21 cellular contexts compared by ENCODE assay signal in genomic region chr1:60672435-60672834, GRCh38.
DNase-seq lines count a peak whose midpoint lies in the region; ATAC-seq, FAIRE-seq and TF ChIP-seq lines count a peak whose summit lies in the region.
"Had no signal": no experiment of that assay in that cellular context is flagged by ENCODE, and none has a peak within 500 bp of the region (broad histone marks: within the 10 kb centered on the region; RNA-seq: fewer than 3 reads in every experiment).

No MANE protein-coding gene starts in this region.

- BruUV-seq in K562 (replicated peaks; lab: Mats Ljungman, UMichigan), result no TSS peak

- TF ChIP-seq CTCF in K562 (IDR thresholded peaks at IDR 0.05 in 2 of 3, conservative IDR thresholded peaks at IDR 0.05 in 1 of 3; ENCODE audit: insufficient read depth in 2 of 3, low read depth in 1 of 3, low read length in 3 of 3) (no peak), fibroblast of mammary gland (conservative IDR thresholded peaks at IDR 0.05; ENCODE audit: control insufficient read depth, insufficient read depth, low read depth, low read length) (no peak)

- no peaks in the 10 kb centered on the region for H4K20me1 ChIP-seq in K562 (replicated peaks; ENCODE audit: control insufficient read depth, insufficient read depth, low read length)
- H4K20me1 ChIP-seq in Karpas-422 (ENCODE audit: insufficient read depth, low read depth, low read length), result no peaks in the 10 kb centered on the region
- H4K20me1 ChIP-seq: BLaER1 had no signal

- H2AFZ ChIP-seq in K562 (ENCODE audit: low read depth, low read length), result no peak overlapping the region
- H2AFZ ChIP-seq in Karpas-422 (ENCODE audit: low read length), result no peak overlapping the region
- H2AFZ ChIP-seq: GM23338 had no signal

- no peak overlapping the region for H3K4me2 ChIP-seq in K562 (ENCODE audit: insufficient read depth, low read length)
- no peak overlapping the region for H3K4me2 ChIP-seq in Karpas-422 (ENCODE audit: low read depth, low read length, poor library complexity, severe bottlenecking)
- H3K4me2 ChIP-seq: BLaER1, GM23338 had no signal

- ATAC-seq in K562 (no peak), GM21360 (IDR thresholded peaks at IDR 0.05; ENCODE audit: unreplicated experiment) (no peak), HG02885 (IDR thresholded peaks at IDR 0.05; ENCODE audit: poor library complexity, unreplicated experiment) (no peak)
- ATAC-seq: CD8-positive, alpha-beta T cell; GM12878; GM23338; HCT116 had no signal

- in situ Hi-C loops in K562 (cut with MboI), result no loop called here

- H3K9me2 ChIP-seq in Karpas-422 (replicated peaks; ENCODE audit: insufficient read depth, low read length), result no peaks in the 10 kb centered on the region

- no peaks in the 10 kb centered on the region for H3K79me2 ChIP-seq in K562 (ENCODE audit: control insufficient read depth, insufficient read depth, low read length)
- no peaks in the 10 kb centered on the region for H3K79me2 ChIP-seq in Karpas-422 (ENCODE audit: low read length)

- no peak for DNase-seq in K562 (ENCODE audit: extremely low read depth in 1 of 4, low spot score in 3 of 4)
- peak; percentile 1 for DNase-seq in fibroblast of mammary gland (ENCODE audit: low read depth)
- peak; percentile 52 for DNase-seq in renal cortical epithelial cell (ENCODE audit: low read depth)
- DNase-seq in Karpas-422, result no peak
- DNase-seq: Caco-2; CD4-positive, CD25-positive, alpha-beta regulatory T cell; CD8-positive, alpha-beta T cell; DMS 273 treated with DMSO at 0.1 percent for 48 hours; DMS79; EL; GDM1; H9 had no signal

- TF ChIP-seq EP300 in K562 (IDR thresholded peaks at IDR 0.05; ENCODE audit: low read length), result no peak

- no peak overlapping the region for H3K27ac ChIP-seq in K562 (ENCODE audit: extremely low read depth, low read depth, low read length)
- H3K27ac ChIP-seq in Karpas-422 (ENCODE audit: low read length), result no peak overlapping the region
- H3K27ac ChIP-seq: BLaER1, C4-2B had no signal

- no peaks in the 10 kb centered on the region for H3K9me1 ChIP-seq in K562 (ENCODE audit: control insufficient read depth, insufficient read depth, low read length)

- TF ChIP-seq RAD21 in K562 (CRISPR knock-in tag; conservative IDR thresholded peaks at IDR 0.05 in 1 of 2, IDR thresholded peaks at IDR 0.05 in 1 of 2), result no peak

- FAIRE-seq in K562 (lab: Jason Lieb, UNC), result no peak
- FAIRE-seq: D721Med, GM12878, GM19239 had no signal

- CTCF ChIA-PET in K562 (lab: Yijun Ruan, JAX; ENCODE audit: low intra/inter-chr PET ratio), result no interaction called here

- H3K4me3 ChIP-seq in K562 (no peak overlapping the region), fibroblast of mammary gland (ENCODE audit: control insufficient read depth, low read depth, low read length) (no peak overlapping the region), Karpas-422 (ENCODE audit: low read length) (no peak overlapping the region)
- H3K4me3 ChIP-seq: BLaER1, GM12878, GM23338 had no signal

- H3K9me3 ChIP-seq in K562 (replicated peaks; ENCODE audit: control insufficient read depth, insufficient read depth, low read depth, low read length), result no peaks in the 10 kb centered on the region
- H3K9me3 ChIP-seq in Karpas-422 (ENCODE audit: low read length), result no peaks in the 10 kb centered on the region
- H3K9me3 ChIP-seq: BLaER1, Caco-2 had no signal

- TF ChIP-seq POLR2A in K562 (conservative IDR thresholded peaks at IDR 0.05), result no peak

- H3K9ac ChIP-seq in K562 (ENCODE audit: insufficient read depth in 1 of 2, low read depth in 2 of 2, low read length in 2 of 2), result no peak overlapping the region
- H3K9ac ChIP-seq in Karpas-422 (ENCODE audit: low read length), result no peak overlapping the region
- H3K9ac ChIP-seq: BLaER1 had no signal

- H3K36me3 ChIP-seq in K562 (ENCODE audit: control insufficient read depth, insufficient read depth, low read length), result no peaks in the 10 kb centered on the region
- H3K36me3 ChIP-seq in Karpas-422 (ENCODE audit: insufficient read depth, low read length), result no peaks in the 10 kb centered on the region
- H3K36me3 ChIP-seq: BLaER1 had no signal

- 0% methylated on average over 2 of the region's 2 CpGs for WGBS in K562 (ENCODE audit: insufficient coverage, low coverage, missing lambda C conversion rate)

- H3K27me3 ChIP-seq in K562 (ENCODE audit: control insufficient read depth in 2 of 2, insufficient read depth in 2 of 2, low read length in 2 of 2), result no peaks in the 10 kb centered on the region
- no peaks in the 10 kb centered on the region for H3K27me3 ChIP-seq in Karpas-422 (ENCODE audit: low read length)
- H3K27me3 ChIP-seq: BLaER1 had no signal

- POLR2A ChIA-PET in K562 (lab: Yijun Ruan, JAX), result interaction anchor here (0.6 to 1.9 kb wide), 2 partner anchors 10 to 92 kb away, joined by 3 to 5 read pairs; no protein-coding TSS in a partner anchor

- intact Hi-C loops in K562 (cut with micrococcal nuclease), result no loop called here

- H3K4me1 ChIP-seq in K562 (replicated peaks in 1 of 2; ENCODE audit: control insufficient read depth in 2 of 2, insufficient read depth in 2 of 2, low read length in 2 of 2) (no peaks in the 10 kb centered on the region), Karpas-422 (ENCODE audit: low read length) (no peaks in the 10 kb centered on the region)
- H3K4me1 ChIP-seq: BLaER1, Caco-2 had no signal

TF ChIP-seq in K562, 482 proteins besides CTCF, POLR2A, EP300 and RAD21:
- TF ChIP-seq TFE3 (CRISPR knock-in tag; IDR thresholded peaks at IDR 0.05), result peak; percentile 73
- no peak for TF ChIP-seq XRCC5 (IDR thresholded peaks at IDR 0.05; ENCODE audit: low read depth, low read length)

Comparison
In these comparisons a context has a peak if more than half of its experiments do, and no peak if none do; other contexts are left out.
1. DNase-seq: peak in fibroblast of mammary gland (single experiment) and renal cortical epithelial cell (single experiment); none in K562 (0 of 4) and Karpas-422 (single experiment).